9 cellular contexts compared by ENCODE assay signal in the genomic region with DNA sequence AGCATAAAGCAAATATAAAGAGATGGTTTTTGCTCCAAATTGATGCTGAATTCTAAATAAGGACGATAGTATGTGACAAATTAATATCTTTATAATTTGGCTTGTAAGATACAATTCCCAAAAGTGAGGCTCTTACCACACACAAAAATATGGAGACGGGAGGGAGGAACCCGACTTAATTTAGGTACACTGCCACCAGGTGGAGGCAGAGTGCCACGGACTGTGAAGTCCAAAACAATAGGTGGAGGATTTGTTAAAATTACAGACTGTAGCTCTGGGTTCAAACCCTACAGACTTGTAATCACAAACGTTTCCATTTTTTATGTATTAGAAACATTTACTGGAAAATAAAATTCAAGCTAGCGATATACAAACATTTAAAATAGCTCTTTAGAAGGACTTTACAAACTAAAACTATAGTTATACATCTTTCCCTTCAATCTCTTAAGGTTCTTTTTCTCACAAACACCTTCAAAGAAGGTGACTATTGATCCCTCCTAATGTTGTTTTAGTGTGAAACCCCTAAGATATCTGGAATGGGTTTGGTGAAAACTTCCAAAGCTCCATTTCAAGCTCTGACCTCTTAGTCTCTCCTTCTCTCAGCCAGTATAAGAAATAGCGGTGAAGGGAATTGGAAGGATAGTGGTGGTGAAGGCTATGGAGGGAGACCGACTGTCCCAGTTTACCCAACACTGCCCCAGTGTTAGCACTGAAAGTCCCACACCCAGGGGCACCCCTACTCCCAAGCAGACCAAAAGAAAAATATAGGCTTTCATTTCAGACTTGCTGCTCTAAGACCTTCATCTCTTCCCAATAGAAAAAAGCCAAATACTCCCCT.
DNase-seq lines count a peak whose midpoint lies in the region; ATAC-seq and TF ChIP-seq lines count a peak whose summit lies in the region.
"Had no signal": no experiment of that assay in that cellular context is flagged by ENCODE, and none has a peak within 500 bp of the region (broad histone marks: within the 10 kb centered on the region; RNA-seq: fewer than 3 reads in every experiment).

No MANE protein-coding gene starts in this region.

- H4K8ac ChIP-seq in IMR-90 (ENCODE audit: low read depth in 2 of 2, low read length in 2 of 2), result peak overlapping the region in 1 of 2 experiments; percentile 70; a peak in 1 of 4 replicates

- ATAC-seq in IMR-90 (ENCODE audit: low read depth) (peak; percentile 76), PC-3 (peak; percentile 63; the same call in 1 of the 2 replicates), HG03571 (IDR thresholded peaks at IDR 0.05; ENCODE audit: unreplicated experiment) (no peak)

- no peak overlapping the region for H3K27ac ChIP-seq in IMR-90 (ENCODE audit: insufficient read depth, low read length)
- no peak overlapping the region for H3K27ac ChIP-seq in PC-3 (ENCODE audit: low read length)
- peak overlapping the region; percentile 19 for H3K27ac ChIP-seq in fibroblast of lung (ENCODE audit: insufficient read depth, low read length)
- H3K27ac ChIP-seq in suprapubic skin, result no peak overlapping the region

- H3K14ac ChIP-seq in IMR-90 (replicated peaks; ENCODE audit: low read depth, low read length), result peak overlapping the region; percentile 65

- peak overlapping the region; percentile 93 for H2BK20ac ChIP-seq in IMR-90 (ENCODE audit: low read depth, low read length)

- CTCF ChIA-PET in IMR-90 (lab: Yijun Ruan, JAX) (interaction anchor here (0.7 to 1.3 kb wide), 12 partner anchors 14 to 543 kb away, joined by 3 to 8 read pairs (median 4); a partner anchor contains a TSS), PC-3 (lab: Charles Lee) (interaction anchor here (0.5 to 1.0 kb wide), 6 partner anchors 25 to 635 kb away, joined by 3 to 9 read pairs (median 3); no protein-coding TSS in a partner anchor)

- peak overlapping the region; percentile 83; the same call in 1 of the 2 replicates for H2BK120ac ChIP-seq in IMR-90 (ENCODE audit: low read depth, low read length)

- peak overlapping the region; percentile 39; the same call in 1 of the 2 replicates for H3K18ac ChIP-seq in IMR-90 (ENCODE audit: low read depth, low read length)

- peak overlapping the region; percentile 19; the same call in 1 of the 2 replicates for H3K56ac ChIP-seq in IMR-90 (ENCODE audit: extremely low read depth, insufficient read depth, low read length)

- peak; percentile 95 for TF ChIP-seq CTCF in IMR-90 (conservative IDR thresholded peaks at IDR 0.05; ENCODE audit: low read depth, low read length)
- peak; percentile 88 for TF ChIP-seq CTCF in PC-3 (conservative IDR thresholded peaks at IDR 0.05; ENCODE audit: low read depth, low read length)
- peak; percentile 80 to 90 for TF ChIP-seq CTCF in fibroblast of lung (conservative IDR thresholded peaks at IDR 0.05 in 1 of 2, IDR thresholded peaks at IDR 0.05 in 1 of 2; ENCODE audit: low read depth in 1 of 2, low read length in 2 of 2)
- TF ChIP-seq CTCF in neural crest cell (conservative IDR thresholded peaks at IDR 0.05), result peak; percentile 98
- peak; percentile 74 to 80 for TF ChIP-seq CTCF in suprapubic skin (IDR thresholded peaks at IDR 0.05)

- peak overlapping the region; percentile 67 for H2BK5ac ChIP-seq in IMR-90 (ENCODE audit: low read depth, low read length, poor library complexity, severe bottlenecking)

- no peaks in the 10 kb centered on the region for H3K9me3 Mint-ChIP-seq in neural crest cell
- H3K9me3 Mint-ChIP-seq: activated B cell treated with CpG ODN at 0.5 μM for 24 hours had no signal

- peak overlapping the region; percentile 50 for H3K4me3 Mint-ChIP-seq in neural crest cell
- H3K4me3 Mint-ChIP-seq: activated B cell treated with CpG ODN at 0.5 μM for 24 hours had no signal

- no peak overlapping the region for H4K5ac ChIP-seq in IMR-90 (ENCODE audit: low read depth, low read length)

- H3K79me1 ChIP-seq in IMR-90 (ENCODE audit: low read depth in 1 of 2, low read length in 2 of 2), result peaks cover 0 to 5% of the 10 kb centered on the region in 2 experiments; a peak in 1 of 4 replicates

- no peaks in the 10 kb centered on the region for H3K79me2 ChIP-seq in PC-3 (ENCODE audit: low read length)
- no peaks in the 10 kb centered on the region for H3K79me2 ChIP-seq in fibroblast of lung (ENCODE audit: control insufficient read depth, insufficient read depth, low read length)

- H3K36me3 ChIP-seq in IMR-90 (ENCODE audit: control insufficient read depth, insufficient read depth, low read length), result no peaks in the 10 kb centered on the region
- H3K36me3 ChIP-seq in PC-3 (ENCODE audit: low read depth, low read length), result no peaks in the 10 kb centered on the region; the same call in 1 of the 2 replicates
- no peaks in the 10 kb centered on the region for H3K36me3 ChIP-seq in fibroblast of lung (ENCODE audit: control insufficient read depth, insufficient read depth, low read length)
- no peaks in the 10 kb centered on the region for H3K36me3 ChIP-seq in suprapubic skin

- no peaks in the 10 kb centered on the region for H3K9me3 ChIP-seq in IMR-90 (ENCODE audit: control insufficient read depth, insufficient read depth, low read length)
- H3K9me3 ChIP-seq in PC-3 (ENCODE audit: low read length), result no peaks in the 10 kb centered on the region
- no peaks in the 10 kb centered on the region for H3K9me3 ChIP-seq in fibroblast of lung (ENCODE audit: control insufficient read depth, insufficient read depth, low read depth, low read length)
- no peaks in the 10 kb centered on the region for H3K9me3 ChIP-seq in suprapubic skin

- H3F3A ChIP-seq in PC-3 (ENCODE audit: low read length, unreplicated experiment), result no peaks in the 10 kb centered on the region

- no peak overlapping the region for H3K4me3 ChIP-seq in IMR-90 (ENCODE audit: insufficient read depth, low read depth, low read length)
- no peak overlapping the region for H3K4me3 ChIP-seq in PC-3 (ENCODE audit: low read length)
- no peak overlapping the region for H3K4me3 ChIP-seq in fibroblast of lung (replicated peaks in 1 of 4; ENCODE audit: control extremely low read depth in 1 of 4, insufficient read depth in 1 of 4, low read depth in 3 of 4, low read length in 4 of 4)
- H3K4me3 ChIP-seq in suprapubic skin, result no peak overlapping the region

- TF ChIP-seq EP300 in suprapubic skin (IDR thresholded peaks at IDR 0.05), result no peak

- WGBS in IMR-90 (ENCODE audit: extremely low coverage in 2 of 2, insufficient read length in 1 of 2), 2 experiments, result no CpG with 5 or more reads among the region's 8 CpGs
- 43% methylated on average over 8 of the region's 8 CpGs for WGBS in suprapubic skin

- peak; percentile 99 for TF ChIP-seq RAD21 in IMR-90 (IDR thresholded peaks at IDR 0.05; ENCODE audit: low read length)

- dilution Hi-C loops in IMR-90 (cut with HindIII; ENCODE audit: low sequenced_read_pairs, unreplicated experiment), result no loop called here

- H3K27me3 Mint-ChIP-seq in neural crest cell (ENCODE audit: low read depth), result no peaks in the 10 kb centered on the region

- TF ChIP-seq POLR2A in IMR-90 (IDR thresholded peaks at IDR 0.05; ENCODE audit: low read depth, low read length), result 0 out of 2 replicates have a peak, but pooled peaks have one; percentile 41
- TF ChIP-seq POLR2A in suprapubic skin (IDR thresholded peaks at IDR 0.05), result no peak

- peak overlapping the region; percentile 61; the same call in 1 of the 2 replicates for H3K23ac ChIP-seq in IMR-90 (ENCODE audit: low read depth, low read length)

- peaks cover 14% of the 10 kb centered on the region for H3K4me1 ChIP-seq in IMR-90 (ENCODE audit: control insufficient read depth, insufficient read depth, low read length)
- H3K4me1 ChIP-seq in PC-3 (ENCODE audit: insufficient read depth, low read length), result peaks cover 6% of the 10 kb centered on the region
- peaks cover 10% of the 10 kb centered on the region for H3K4me1 ChIP-seq in fibroblast of lung (ENCODE audit: control insufficient read depth, extremely low read depth, insufficient read depth, low read length)
- peaks cover 35% of the 10 kb centered on the region for H3K4me1 ChIP-seq in suprapubic skin

- no peaks in the 10 kb centered on the region for H3K9me2 ChIP-seq in PC-3 (replicated peaks; ENCODE audit: low read length)

- peak overlapping the region; percentile 72; the same call in 2 of the 3 replicates for H2BK15ac ChIP-seq in IMR-90 (ENCODE audit: low read depth, low read length)

- H4K20me1 ChIP-seq in IMR-90 (ENCODE audit: insufficient read depth, low read length), result no peaks in the 10 kb centered on the region
- H4K20me1 ChIP-seq in PC-3 (ENCODE audit: low read length), result no peaks in the 10 kb centered on the region
- no peaks in the 10 kb centered on the region for H4K20me1 ChIP-seq in fibroblast of lung (ENCODE audit: control insufficient read depth, extremely low read depth, insufficient read depth, low read length)

- no peaks in the 10 kb centered on the region for H3K36me3 Mint-ChIP-seq in neural crest cell (ENCODE audit: low read depth)

- H3K27me3 ChIP-seq in IMR-90 (ENCODE audit: control insufficient read depth, insufficient read depth, low read length), result no peaks in the 10 kb centered on the region
- H3K27me3 ChIP-seq in PC-3 (ENCODE audit: low read length), result no peaks in the 10 kb centered on the region
- H3K27me3 ChIP-seq in fibroblast of lung (ENCODE audit: control insufficient read depth, insufficient read depth, low read length), result no peaks in the 10 kb centered on the region
- H3K27me3 ChIP-seq in suprapubic skin, result no peaks in the 10 kb centered on the region

- H2AK9ac ChIP-seq in IMR-90 (replicated peaks; ENCODE audit: low read depth, low read length, poor library complexity), result peak overlapping the region; percentile 22

- intact Hi-C loops in IMR-90 (cut with micrococcal nuclease) (loop anchor here (1.0 to 10.0 kb wide), 7 partner anchors 104 to 1265 kb away; a partner anchor contains a TSS), PC-3 (cut with micrococcal nuclease) (loop anchor here (5.0 kb wide), 1 partner anchor 544 kb away; a partner anchor contains a TSS)

- in situ Hi-C loops in IMR-90 (cut with MboI; ENCODE audit: low sequenced_read_pairs), result loop anchor here (25.0 kb wide), 1 partner anchor 534 kb away; a partner anchor contains a TSS

- peak overlapping the region; percentile 64 for H4K91ac ChIP-seq in IMR-90 (ENCODE audit: insufficient read depth, low read depth, low read length)

- peak overlapping the region; percentile 74; the same call in 1 of the 2 replicates for H3K4ac ChIP-seq in IMR-90 (ENCODE audit: low read depth, low read length)

- POLR2A ChIA-PET in IMR-90 (lab: Charles Lee; ENCODE audit: unreplicated experiment) (no interaction called here), PC-3 (lab: Charles Lee; ENCODE audit: unreplicated experiment) (no interaction called here)

- H3K9ac ChIP-seq in IMR-90 (ENCODE audit: low read depth, low read length) (no peak overlapping the region), PC-3 (ENCODE audit: low read length) (no peak overlapping the region), fibroblast of lung (ENCODE audit: insufficient read depth, low read length) (no peak overlapping the region)

- H3K9me1 ChIP-seq in IMR-90 (ENCODE audit: insufficient read depth, low read length), result 0 out of 2 replicates have a peak, but pooled peaks cover 2% of the 10 kb centered on the region

- peak overlapping the region; percentile 56 for H2AK5ac ChIP-seq in IMR-90 (ENCODE audit: low read depth, low read length)

- no TSS peak for BruUV-seq in IMR-90 (replicated peaks; lab: Mats Ljungman, UMichigan)
- BruUV-seq in PC-3 (replicated peaks; lab: Mats Ljungman, UMichigan), result no TSS peak

- DNase-seq in COR-L47 (lab: John Stamatoyannopoulos, UW), result peak; percentile 64
- peak; percentile 84 for DNase-seq in IMR-90
- DNase-seq in PC-3, result peak; percentile 83
- peak; percentile 75 to 78 for DNase-seq in activated T-cell treated with anti-CD3 and anti-CD28 coated beads, Interleukin-2, amount 50 U/mL, for 48 hours
- peak; percentile 68 to 88 for DNase-seq in fibroblast of lung (ENCODE audit: low read depth in 2 of 2)
- DNase-seq in neural crest cell (ENCODE audit: low read depth, low spot score), result peak; percentile 75
- peak in 1 of 2 donors; percentile 76 for DNase-seq in suprapubic skin (ENCODE audit: low spot score in 2 of 2)
- DNase-seq: activated B cell treated with CpG ODN at 0.5 μM for 24 hours had no signal

- H3K27ac Mint-ChIP-seq in neural crest cell (ENCODE audit: unreplicated experiment), result no peak overlapping the region
- H3K27ac Mint-ChIP-seq: activated B cell treated with CpG ODN at 0.5 μM for 24 hours had no signal

- H3K4me2 ChIP-seq in IMR-90 (ENCODE audit: low read depth, low read length), result no peak overlapping the region
- H3K4me2 ChIP-seq in PC-3 (ENCODE audit: low read length), result no peak overlapping the region
- no peak overlapping the region for H3K4me2 ChIP-seq in fibroblast of lung (ENCODE audit: extremely low read depth, insufficient read depth, low read length)

- H2AFZ ChIP-seq in IMR-90 (replicated peaks; ENCODE audit: low read length, poor library complexity) (peak overlapping the region; percentile 33), PC-3 (ENCODE audit: low read length) (0 out of 2 replicates have a peak overlapping the region, but pooled peaks have one; percentile 19), fibroblast of lung (ENCODE audit: low read length) (no peak overlapping the region)

- H3K4me1 Mint-ChIP-seq in neural crest cell, result peaks cover 32% of the 10 kb centered on the region
- H3K4me1 Mint-ChIP-seq: activated B cell treated with CpG ODN at 0.5 μM for 24 hours had no signal
